In genomic region chr7:101857358-101857794, GRCh38 we compare ENCODE assay signal across 8 cellular contexts. TPM values are rescaled to one million over a fixed set of nuclear protein-coding genes. Genes with fewer than 3 reads are reported as not detected.
A peak's percentile ranks its signal among the peaks of the same experiment; 100 is the strongest.
DNase-seq lines count a peak whose midpoint lies in the region; ATAC-seq and TF ChIP-seq lines count a peak whose summit lies in the region.

No MANE protein-coding gene starts in this region.

- peak; percentile 29 for ATAC-seq in GM19395 (IDR thresholded peaks at IDR 0.05; ENCODE audit: unreplicated experiment)
- ATAC-seq in gastroesophageal sphincter, result no peak

- peaks cover 90% of the 10 kb centered on the region for H3K79me2 ChIP-seq in Loucy (ENCODE audit: insufficient read depth, low read length)

- no peaks in the 10 kb centered on the region for H3K9me2 ChIP-seq in Loucy (replicated peaks; ENCODE audit: low read depth, low read length)

- TF ChIP-seq POLR2A in gastroesophageal sphincter (IDR thresholded peaks at IDR 0.05), result no peak

- H3K4me3 ChIP-seq in BLaER1 treated with 17β-estradiol and CSF1 and Interleukin-3, amounts not matched to agents 10 nM and 100 nM, result peak overlapping the region; percentile 47 to 67 (median 59)
- H3K4me3 ChIP-seq in Loucy (ENCODE audit: low read length, poor library complexity, severe bottlenecking) (peak overlapping the region; percentile 67), gastroesophageal sphincter (peak overlapping the region in 1 of 2 donors; percentile 44)

- no peak overlapping the region for H2AFZ ChIP-seq in Loucy (ENCODE audit: low read length)

- H4K20me1 ChIP-seq in BLaER1 treated with 17β-estradiol and CSF1 and Interleukin-3, amounts not matched to agents 10 nM and 100 nM, result peaks cover 57 to 99% (median 87%) of the 10 kb centered on the region in 11 experiments
- peaks cover 66% of the 10 kb centered on the region for H4K20me1 ChIP-seq in Loucy (ENCODE audit: insufficient read depth, low read length, poor library complexity, severe bottlenecking)

- no peak for DNase-seq in DMS79 treated with DMSO at 0.1 percent for 48 hours (lab: John Stamatoyannopoulos, UW)
- DNase-seq in KG1 (lab: John Stamatoyannopoulos, UW), result no peak
- no peak for DNase-seq in 8988T
- DNase-seq in NOMO-1 treated with dmso at 0.1 percent for 144 hours (lab: John Stamatoyannopoulos, UW; ENCODE audit: unreplicated experiment), result no peak

- no peaks in the 10 kb centered on the region for H3K9me3 ChIP-seq in BLaER1 treated with 17β-estradiol and CSF1 and Interleukin-3, amounts not matched to agents 10 nM and 100 nM (replicated peaks in 1 of 11)
- H3K9me3 ChIP-seq in Loucy (ENCODE audit: insufficient read depth, low read depth, low read length) (no peaks in the 10 kb centered on the region), gastroesophageal sphincter (no peaks in the 10 kb centered on the region)

- peaks cover 0 to 3% (median 0%) of the 10 kb centered on the region in 11 experiments; a peak in 3 of 22 replicates for H3K36me3 ChIP-seq in BLaER1 treated with 17β-estradiol and CSF1 and Interleukin-3, amounts not matched to agents 10 nM and 100 nM
- H3K36me3 ChIP-seq in Loucy (ENCODE audit: insufficient read depth, low read length) (0 out of 2 replicates have a peak, but pooled peaks cover 3% of the 10 kb centered on the region), gastroesophageal sphincter (no peaks in the 10 kb centered on the region)

- TF ChIP-seq EP300 in gastroesophageal sphincter (IDR thresholded peaks at IDR 0.05), result no peak

- peak overlapping the region; percentile 86 to 94 (median 91) for H3K27ac ChIP-seq in BLaER1 treated with 17β-estradiol and CSF1 and Interleukin-3, amounts not matched to agents 10 nM and 100 nM
- H3K27ac ChIP-seq in gastroesophageal sphincter, result peak overlapping the region; percentile 54 to 88 (median 86)

- H3K4me1 ChIP-seq in BLaER1 treated with 17β-estradiol and CSF1 and Interleukin-3, amounts not matched to agents 10 nM and 100 nM, result peaks cover 82 to 96% (median 92%) of the 10 kb centered on the region in 10 experiments
- H3K4me1 ChIP-seq in Loucy (ENCODE audit: insufficient read depth, low read length, poor library complexity, severe bottlenecking) (peaks cover 11% of the 10 kb centered on the region), gastroesophageal sphincter (peaks cover 0 to 89% (median 26%) of the 10 kb centered on the region in 3 donors)

- H3K4me2 ChIP-seq in BLaER1 treated with 17β-estradiol and CSF1 and Interleukin-3, amounts not matched to agents 10 nM and 100 nM, result peak overlapping the region; percentile 90 to 100 (median 95)
- peak overlapping the region; percentile 73 for H3K4me2 ChIP-seq in Loucy (ENCODE audit: low read depth, low read length, poor library complexity, severe bottlenecking)

- WGBS in gastroesophageal sphincter (ENCODE audit: low coverage in 1 of 2), 2 donors, result 48 to 58% methylated on average over 8 to 11 of the region's 11 CpGs

- H3K9ac ChIP-seq in BLaER1 treated with 17β-estradiol and CSF1 and Interleukin-3, amounts not matched to agents 10 nM and 100 nM, result peak overlapping the region; percentile 79 to 87 (median 83)
- peak overlapping the region; percentile 61 for H3K9ac ChIP-seq in Loucy (ENCODE audit: low read depth, low read length, poor library complexity, severe bottlenecking)

- no peaks in the 10 kb centered on the region for H3K27me3 ChIP-seq in BLaER1 treated with 17β-estradiol and CSF1 and Interleukin-3, amounts not matched to agents 10 nM and 100 nM
- H3K27me3 ChIP-seq in Loucy (ENCODE audit: insufficient read depth, low read length, poor library complexity, severe bottlenecking), result no peaks in the 10 kb centered on the region
- no peaks in the 10 kb centered on the region for H3K27me3 ChIP-seq in gastroesophageal sphincter

- H3F3A ChIP-seq in Loucy (ENCODE audit: low read depth), result peaks cover 14% of the 10 kb centered on the region

- no peak for TF ChIP-seq CTCF in Loucy (conservative IDR thresholded peaks at IDR 0.05; ENCODE audit: low read length)
- no peak for TF ChIP-seq CTCF in gastroesophageal sphincter (IDR thresholded peaks at IDR 0.05)

RNA-seq across cellular contexts. Expression of gene CUX1, which starts 40.0 kb away (rescaled TPM):
- total RNA-seq in gastroesophageal sphincter, result 100 to 1,000 TPM in 2 of 4 donors, 10 to 100 TPM in 2; 84.4 to 134 (median 110) TPM
